Comparison of ENCODE assay signal across 18 cellular contexts in genomic region chr2:79200762-79201161, GRCh38. TPM values are rescaled to one million over a fixed set of nuclear protein-coding genes. Genes with fewer than 3 reads are reported as not detected.
A peak's percentile ranks its signal among the peaks of the same experiment; 100 is the strongest.
DNase-seq lines count a peak whose midpoint lies in the region; ATAC-seq and TF ChIP-seq lines count a peak whose summit lies in the region.
"Had no signal": no experiment of that assay in that cellular context is flagged by ENCODE, and none has a peak within 500 bp of the region (broad histone marks: within the 10 kb centered on the region; RNA-seq: fewer than 3 reads in every experiment).

No MANE protein-coding gene starts in this region.

- no peaks in the 10 kb centered on the region for H3K9me3 ChIP-seq in H9 (ENCODE audit: control insufficient read depth, low read depth, low read length)
- H3K9me3 ChIP-seq in thyroid gland: no peaks in the 10 kb centered on the region

- no CpG with 5 or more reads among the region's 1 CpG for WGBS in H9 (ENCODE audit: extremely low coverage, insufficient read length, low lambda C conversion rate)
- WGBS in thyroid gland, 2 donors: 71 to 76% methylated on average over 1 of the region's 1 CpG

- H3K36me3 ChIP-seq in thyroid gland: no peaks in the 10 kb centered on the region

- H3K9ac ChIP-seq in H9 (ENCODE audit: extremely low read depth, insufficient read length, low read length): no peak overlapping the region

- TF ChIP-seq POLR2A in thyroid gland (IDR thresholded peaks at IDR 0.05): no peak

- no peak overlapping the region for H2BK12ac ChIP-seq in H9 (ENCODE audit: insufficient read length, low read depth, low read length)

- H2BK5ac ChIP-seq in H9 (ENCODE audit: insufficient read length, low read length): no peak overlapping the region

- H3K56ac ChIP-seq in H9 (ENCODE audit: insufficient read length, low read depth, low read length): no peak overlapping the region

- H3K27ac Mint-ChIP-seq in H9 (peak overlapping the region; percentile 9 to 86 (median 41); a peak in 4 of 7 replicates), WTC11 (peak overlapping the region; percentile 81), nephron progenitor cell (peak overlapping the region; percentile 15)
- H3K27ac Mint-ChIP-seq: CD14-positive monocyte; CD8-positive, alpha-beta T cell; IgD-negative memory B cell had no signal

- CTCF ChIA-PET in WTC11 (lab: Charles Lee): interaction anchor here (1.1 to 2.8 kb wide), 7 partner anchors 9 to 656 kb away, joined by 3 to 20 read pairs (median 4); no protein-coding TSS in a partner anchor

- H3K4me1 ChIP-seq in H9 (ENCODE audit: insufficient read depth, low read length) (peaks cover 8% of the 10 kb centered on the region), thyroid gland (no peaks in the 10 kb centered on the region)

- no peak overlapping the region for H3K4ac ChIP-seq in H9 (ENCODE audit: low read depth, low read length)

- no peak overlapping the region for H4K91ac ChIP-seq in H9 (ENCODE audit: insufficient read length, low read depth, low read length)

- no peaks in the 10 kb centered on the region for H3K23me2 ChIP-seq in H9 (ENCODE audit: insufficient read length, low read depth, low read length, poor library complexity, severe bottlenecking)

- H2AK5ac ChIP-seq in H9 (ENCODE audit: insufficient read length, low read length): no peak overlapping the region

- H3K27me3 Mint-ChIP-seq in H9 (ENCODE audit: low read depth) (peaks cover 2% of the 10 kb centered on the region; the same call in 1 of the 2 replicates), WTC11 (ENCODE audit: low read depth) (no peaks in the 10 kb centered on the region), nephron progenitor cell (ENCODE audit: low read depth, poor library complexity) (no peaks in the 10 kb centered on the region)
- H3K27me3 Mint-ChIP-seq: IgD-negative memory B cell had no signal

- no peak overlapping the region for H3K18ac ChIP-seq in H9 (ENCODE audit: insufficient read length, low read depth, low read length)

- no peak overlapping the region for H2BK15ac ChIP-seq in H9 (ENCODE audit: low read depth, low read length)

- H3K27ac ChIP-seq in H9 (ENCODE audit: insufficient read length, low read depth, low read length) (no peak overlapping the region), thyroid gland (no peak overlapping the region)
- H3K27ac ChIP-seq: 22Rv1 had no signal

- peak; percentile 34; the same call in 1 of the 2 replicates for ATAC-seq in WTC11
- ATAC-seq: CD8-positive, alpha-beta T cell; GM12878 had no signal

- no peak overlapping the region for H4K8ac ChIP-seq in H9 (replicated peaks; ENCODE audit: insufficient read length, low read depth, low read length)

- H3K4me3 ChIP-seq in GM12865 (ENCODE audit: low read depth, low read length) (no peak overlapping the region), thyroid gland (replicated peaks in 1 of 3) (no peak overlapping the region)
- H3K4me3 ChIP-seq: GM12878 had no signal

- H3K9me3 Mint-ChIP-seq in H9 (no peaks in the 10 kb centered on the region; a peak in 2 of 5 replicates), WTC11 (no peaks in the 10 kb centered on the region), nephron progenitor cell (no peaks in the 10 kb centered on the region)
- H3K9me3 Mint-ChIP-seq: CD8-positive, alpha-beta T cell had no signal

- H3K27me3 ChIP-seq in H9 (ENCODE audit: insufficient read depth, low read length) (no peaks in the 10 kb centered on the region), thyroid gland (no peaks in the 10 kb centered on the region)

- H4K20me1 ChIP-seq in H9 (ENCODE audit: control insufficient read depth, insufficient read depth, insufficient read length): no peaks in the 10 kb centered on the region

- intact Hi-C loops in thyroid gland (cut with DNase I): no loop called here

- H3K79me1 ChIP-seq in H9 (ENCODE audit: insufficient read depth, low read depth, low read length, poor library complexity, severe bottlenecking): no peaks in the 10 kb centered on the region

- no peak overlapping the region for H3K4me2 ChIP-seq in H9 (ENCODE audit: insufficient read depth, insufficient read length, low read length)

- H2BK120ac ChIP-seq in H9 (ENCODE audit: low read depth, low read length, poor library complexity, severe bottlenecking): no peak overlapping the region

- DNase-seq in GM12865 (ENCODE audit: low read depth) (peak; percentile 13), H9 (no peak), WTC11 (ENCODE audit: low spot score) (no peak), nephron progenitor cell (no peak), NCI-H82 treated with DMSO at 0.1 percent for 48 hours (lab: John Stamatoyannopoulos, UW; ENCODE audit: unreplicated experiment) (no peak), thyroid gland (no peak), NCI-H1436 treated with DMSO at 0.1 percent for 48 hours (lab: John Stamatoyannopoulos, UW) (no peak)
- DNase-seq: CD8-positive, alpha-beta T cell; COR-L47; H7; KG1 had no signal

- no peak overlapping the region for H2BK20ac ChIP-seq in H9 (ENCODE audit: low read depth, low read length, poor library complexity, severe bottlenecking)

- H3K23ac ChIP-seq in H9 (ENCODE audit: insufficient read length, low read depth, low read length): no peak overlapping the region

- H3K4me3 Mint-ChIP-seq in H9 (peak overlapping the region; percentile 14 to 41; a peak in 2 of 5 replicates), WTC11 (peak overlapping the region; percentile 24; the same call in 1 of the 2 replicates), nephron progenitor cell (no peak overlapping the region)
- H3K4me3 Mint-ChIP-seq: CD14-positive monocyte; CD8-positive, alpha-beta T cell; IgD-negative memory B cell had no signal

- H4K5ac ChIP-seq in H9 (ENCODE audit: insufficient read length, low read depth, low read length): no peak overlapping the region

- no peak overlapping the region for H3T11ph ChIP-seq in H9 (ENCODE audit: low read length)

- no peaks in the 10 kb centered on the region for H3K79me2 ChIP-seq in H9 (ENCODE audit: insufficient read depth, low read length)

- H3K36me3 Mint-ChIP-seq in H9 (ENCODE audit: insufficient read depth in 1 of 3, low read depth in 3 of 3) (0 out of 7 replicates have a peak, but pooled peaks cover 0 to 4% (median 0%) of the 10 kb centered on the region in 3 experiments), WTC11 (no peaks in the 10 kb centered on the region), nephron progenitor cell (ENCODE audit: low read depth) (no peaks in the 10 kb centered on the region)
- H3K36me3 Mint-ChIP-seq: CD14-positive monocyte; CD8-positive, alpha-beta T cell; IgD-negative memory B cell had no signal

- TF ChIP-seq CTCF in GM12865 (IDR thresholded peaks at IDR 0.05; ENCODE audit: insufficient read depth, low read depth, low read length, missing control alignments) (no peak), H9 (conservative IDR thresholded peaks at IDR 0.05) (no peak), WTC11 (IDR thresholded peaks at IDR 0.05) (no peak), nephron progenitor cell (IDR thresholded peaks at IDR 0.05) (no peak), thyroid gland (IDR thresholded peaks at IDR 0.05) (no peak)

- H2AFZ ChIP-seq in H9 (ENCODE audit: low read length): no peak overlapping the region

- POLR2A ChIA-PET in WTC11 (lab: Charles Lee): no interaction called here

- H3K4me1 Mint-ChIP-seq in H9 (peaks cover 37 to 39% of the 10 kb centered on the region in 2 experiments), WTC11 (peaks cover 42% of the 10 kb centered on the region), nephron progenitor cell (peaks cover 45% of the 10 kb centered on the region)
- H3K4me1 Mint-ChIP-seq: CD14-positive monocyte, IgD-negative memory B cell had no signal

- no peak overlapping the region for H3K14ac ChIP-seq in H9 (ENCODE audit: insufficient read depth, low read length)

TF ChIP-seq in WTC11, 78 proteins besides CTCF, POLR2A, EP300 and RAD21 (continues in another document):
- no peak for TF ChIP-seq ZNF396 (CRISPR knock-in tag; IDR thresholded peaks at IDR 0.05; ENCODE audit: borderline replicate concordance)
- TF ChIP-seq SMAD3 (CRISPR knock-in tag; IDR thresholded peaks at IDR 0.05; ENCODE audit: borderline replicate concordance): no peak
- TF ChIP-seq ARID4B (CRISPR knock-in tag; IDR thresholded peaks at IDR 0.05; ENCODE audit: borderline replicate concordance): no peak
- no peak for TF ChIP-seq OVOL2 (CRISPR knock-in tag; IDR thresholded peaks at IDR 0.05; ENCODE audit: borderline replicate concordance)
- TF ChIP-seq RORB (CRISPR knock-in tag; IDR thresholded peaks at IDR 0.05): no peak
- TF ChIP-seq NFATC4 (CRISPR knock-in tag; IDR thresholded peaks at IDR 0.05): no peak
- TF ChIP-seq ESRRA (CRISPR knock-in tag; IDR thresholded peaks at IDR 0.05; ENCODE audit: borderline replicate concordance): no peak
- TF ChIP-seq CREM (CRISPR knock-in tag; IDR thresholded peaks at IDR 0.05): no peak
- no peak for TF ChIP-seq ZNF317 (CRISPR knock-in tag; IDR thresholded peaks at IDR 0.05; ENCODE audit: borderline replicate concordance, low read depth)

RNA-seq across cellular contexts. Expression of gene REG3A, which starts 41.2 kb away (rescaled TPM):
- total RNA-seq in H9 (2021) (not detected in 2 replicates), WTC11 (2021) (0.37 TPM in 1 of 3 replicates, not detected in the others), thyroid gland (not detected)
- total RNA-seq: A673; CD8-positive, alpha-beta T cell; Daoy; H7; HT-29 had no signal

Comparison
In these comparisons a context has a peak if more than half of its experiments do, and no peak if none do; other contexts are left out.
1. H3K27ac Mint-ChIP-seq: peak in every context shown above with its lines; median percentile 81 in WTC11; 41 in H9; 15 in nephron progenitor cell.